17 cellular contexts compared by ENCODE assay signal in the genomic region with DNA sequence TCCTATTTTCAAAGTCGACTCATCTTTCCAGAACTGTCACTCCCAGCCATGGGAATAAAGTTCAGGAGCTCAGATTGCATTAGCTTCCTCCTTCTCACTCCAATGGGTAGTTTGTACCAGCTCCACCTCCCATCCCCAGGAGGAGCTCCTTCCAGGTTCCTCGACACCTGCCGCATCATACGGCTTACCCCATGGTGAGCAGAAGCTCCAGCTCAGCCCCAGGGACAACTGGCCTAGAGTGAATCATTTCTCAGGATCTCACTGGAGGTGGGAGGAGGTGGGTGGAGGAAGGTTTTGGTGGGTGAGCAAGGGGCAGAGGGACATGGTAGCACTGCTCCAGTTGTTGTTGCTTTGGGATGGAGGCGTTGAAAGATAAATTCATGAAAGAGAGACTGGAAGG.
A peak's percentile ranks its signal among the peaks of the same experiment; 100 is the strongest.
DNase-seq lines count a peak whose midpoint lies in the region; ATAC-seq and TF ChIP-seq lines count a peak whose summit lies in the region.
"Had no signal": no experiment of that assay in that cellular context is flagged by ENCODE, and none has a peak within 500 bp of the region (broad histone marks: within the 10 kb centered on the region; RNA-seq: fewer than 3 reads in every experiment).

No MANE protein-coding gene starts in this region.

- H4K91ac ChIP-seq in IMR-90 (ENCODE audit: insufficient read depth, low read depth, low read length), result no peak overlapping the region

- POLR2A ChIA-PET in IMR-90 (lab: Charles Lee; ENCODE audit: unreplicated experiment), result no interaction called here

- H3K79me1 ChIP-seq in IMR-90 (ENCODE audit: low read depth in 1 of 2, low read length in 2 of 2), result no peaks in the 10 kb centered on the region

- no peak overlapping the region for H2BK15ac ChIP-seq in IMR-90 (ENCODE audit: low read depth, low read length)

- H2BK20ac ChIP-seq in IMR-90 (ENCODE audit: low read depth, low read length), result no peak overlapping the region

- H3K4ac ChIP-seq in IMR-90 (ENCODE audit: low read depth, low read length), result no peak overlapping the region

- WGBS in IMR-90 (ENCODE audit: extremely low coverage in 2 of 2, insufficient read length in 1 of 2), 2 experiments, result no CpG with 5 or more reads among the region's 5 CpGs

- no peak overlapping the region for H2BK120ac ChIP-seq in IMR-90 (ENCODE audit: low read depth, low read length)

- no peak overlapping the region for H4K5ac ChIP-seq in IMR-90 (ENCODE audit: low read depth, low read length)

- H4K20me1 ChIP-seq in IMR-90 (ENCODE audit: insufficient read depth, low read length), result no peaks in the 10 kb centered on the region

- no peak overlapping the region for H2AK5ac ChIP-seq in IMR-90 (ENCODE audit: low read depth, low read length)

- no peak for DNase-seq in IMR-90
- peak; percentile 40 for DNase-seq in left kidney (ENCODE audit: low read depth, low spot score)
- DNase-seq in mucosa of descending colon, result no peak
- no peak for DNase-seq in HuH-7.5 (ENCODE audit: low spot score)
- DNase-seq: BE2C; CD8-positive, alpha-beta T cell; COR-L47; DMS153; DMS79 treated with DMSO at 0.1 percent for 48 hours; EL; GDM1; HFFc6 had no signal

- H3K4me1 ChIP-seq in IMR-90 (ENCODE audit: control insufficient read depth, insufficient read depth, low read length) (no peaks in the 10 kb centered on the region; the same call in 1 of the 2 replicates), mucosa of descending colon (ENCODE audit: low read depth) (no peaks in the 10 kb centered on the region), skeletal muscle tissue (ENCODE audit: control insufficient read depth in 3 of 3, insufficient read depth in 3 of 3, low read length in 3 of 3) (peaks cover 5 to 19% (median 15%) of the 10 kb centered on the region in 3 donors)
- H3K4me1 ChIP-seq: HAP-1 had no signal

- H3K56ac ChIP-seq in IMR-90 (ENCODE audit: extremely low read depth, insufficient read depth, low read length), result no peak overlapping the region

- peak overlapping the region; percentile 19 for H2AK9ac ChIP-seq in IMR-90 (replicated peaks; ENCODE audit: low read depth, low read length, poor library complexity)

- no peak for TF ChIP-seq POLR2A in IMR-90 (IDR thresholded peaks at IDR 0.05; ENCODE audit: low read depth, low read length)

- no peak for TF ChIP-seq RAD21 in IMR-90 (IDR thresholded peaks at IDR 0.05; ENCODE audit: low read length)

- BruUV-seq in IMR-90 (replicated peaks; lab: Mats Ljungman, UMichigan), result no TSS peak

- H3K4me2 ChIP-seq in IMR-90 (ENCODE audit: low read depth, low read length), result no peak overlapping the region

- H3K36me3 ChIP-seq in IMR-90 (ENCODE audit: control insufficient read depth, insufficient read depth, low read length), result no peaks in the 10 kb centered on the region
- no peaks in the 10 kb centered on the region for H3K36me3 ChIP-seq in mucosa of descending colon (ENCODE audit: low read depth)
- H3K36me3 ChIP-seq in skeletal muscle tissue (ENCODE audit: control insufficient read depth in 3 of 3, insufficient read depth in 3 of 3, low read length in 3 of 3), result no peaks in the 10 kb centered on the region
- H3K36me3 ChIP-seq: BE2C, HAP-1 had no signal

- H3K4me3 ChIP-seq in IMR-90 (ENCODE audit: insufficient read depth, low read depth, low read length), result no peak overlapping the region
- H3K4me3 ChIP-seq in mucosa of descending colon, result no peak overlapping the region
- peak overlapping the region in 2 of 3 donors; percentile 29 to 42 for H3K4me3 ChIP-seq in skeletal muscle tissue (ENCODE audit: low read length in 3 of 3)
- H3K4me3 ChIP-seq: HAP-1 had no signal

- intact Hi-C loops in IMR-90 (cut with micrococcal nuclease) (loop anchor here (10.0 kb wide), 2 partner anchors 513 to 643 kb away; a partner anchor contains a TSS), mucosa of descending colon (cut with DNase I, micrococcal nuclease) (loop anchor here (5.0 kb wide), 1 partner anchor 236 kb away; no protein-coding TSS in a partner anchor)

- TF ChIP-seq CTCF in IMR-90 (conservative IDR thresholded peaks at IDR 0.05; ENCODE audit: low read depth, low read length), result no peak
- no peak for TF ChIP-seq CTCF in mucosa of descending colon (IDR thresholded peaks at IDR 0.05)

- ATAC-seq in IMR-90 (ENCODE audit: low read depth) (no peak), mucosa of descending colon (peak; percentile 45), GM21723 (IDR thresholded peaks at IDR 0.05; ENCODE audit: unreplicated experiment) (no peak), HG03520 (IDR thresholded peaks at IDR 0.05; ENCODE audit: unreplicated experiment) (no peak)
- ATAC-seq: CD8-positive, alpha-beta T cell had no signal

- no peak overlapping the region for H3K9ac ChIP-seq in IMR-90 (ENCODE audit: low read depth, low read length)
- peak overlapping the region in 2 of 3 donors; percentile 51 to 52 for H3K9ac ChIP-seq in skeletal muscle tissue (ENCODE audit: low read depth in 1 of 3, low read length in 3 of 3)

- H4K8ac ChIP-seq in IMR-90 (ENCODE audit: low read depth in 2 of 2, low read length in 2 of 2), result no peak overlapping the region

- CTCF ChIA-PET in IMR-90 (lab: Yijun Ruan, JAX), result interaction anchor here (0.6 to 4.2 kb wide), 2 partner anchors 19 to 236 kb away, joined by 3 to 41 read pairs; no protein-coding TSS in a partner anchor

- in situ Hi-C loops in IMR-90 (cut with MboI; ENCODE audit: low sequenced_read_pairs), result loop anchor here (10.0 to 25.0 kb wide), 2 partner anchors 473 to 811 kb away; no protein-coding TSS in a partner anchor

- H3K27ac ChIP-seq in IMR-90 (ENCODE audit: insufficient read depth, low read length) (no peak overlapping the region), skeletal muscle tissue (ENCODE audit: low read depth, low read length) (peak overlapping the region; percentile 70)
- H3K27ac ChIP-seq: C4-2B had no signal

- dilution Hi-C loops in IMR-90 (cut with HindIII; ENCODE audit: low sequenced_read_pairs, unreplicated experiment), result no loop called here

- H3K18ac ChIP-seq in IMR-90 (ENCODE audit: low read depth, low read length), result no peak overlapping the region

- peaks cover 23% of the 10 kb centered on the region for H3K27me3 ChIP-seq in IMR-90 (ENCODE audit: control insufficient read depth, insufficient read depth, low read length)
- no peaks in the 10 kb centered on the region for H3K27me3 ChIP-seq in skeletal muscle tissue (ENCODE audit: control insufficient read depth in 3 of 3, insufficient read depth in 3 of 3, low read length in 3 of 3)

- no peak overlapping the region for H3K14ac ChIP-seq in IMR-90 (replicated peaks; ENCODE audit: low read depth, low read length)

- H2AFZ ChIP-seq in IMR-90 (replicated peaks; ENCODE audit: low read length, poor library complexity), result no peak overlapping the region

- H3K9me1 ChIP-seq in IMR-90 (ENCODE audit: insufficient read depth, low read length), result no peaks in the 10 kb centered on the region

- no peak overlapping the region for H3K23ac ChIP-seq in IMR-90 (ENCODE audit: low read depth, low read length)

- no peaks in the 10 kb centered on the region for H3K9me3 ChIP-seq in IMR-90 (ENCODE audit: control insufficient read depth, insufficient read depth, low read length)
- H3K9me3 ChIP-seq in mucosa of descending colon, result no peaks in the 10 kb centered on the region
- no peaks in the 10 kb centered on the region for H3K9me3 ChIP-seq in skeletal muscle tissue (ENCODE audit: control insufficient read depth in 3 of 3, low read length in 3 of 3)
- H3K9me3 ChIP-seq: BE2C, HAP-1 had no signal

- no peak overlapping the region for H2BK5ac ChIP-seq in IMR-90 (ENCODE audit: low read depth, low read length, poor library complexity, severe bottlenecking)

TF ChIP-seq in IMR-90, 13 proteins besides CTCF, POLR2A, EP300 and RAD21:
- TF ChIP-seq, protein P1, sequence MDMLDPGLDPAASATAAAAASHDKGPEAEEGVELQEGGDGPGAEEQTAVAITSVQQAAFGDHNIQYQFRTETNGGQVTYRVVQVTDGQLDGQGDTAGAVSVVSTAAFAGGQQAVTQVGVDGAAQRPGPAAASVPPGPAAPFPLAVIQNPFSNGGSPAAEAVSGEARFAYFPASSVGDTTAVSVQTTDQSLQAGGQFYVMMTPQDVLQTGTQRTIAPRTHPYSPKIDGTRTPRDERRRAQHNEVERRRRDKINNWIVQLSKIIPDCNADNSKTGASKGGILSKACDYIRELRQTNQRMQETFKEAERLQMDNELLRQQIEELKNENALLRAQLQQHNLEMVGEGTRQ (IDR thresholded peaks at IDR 0.05; ENCODE audit: low read depth, low read length), result no peak
- TF ChIP-seq RCOR1 (IDR thresholded peaks at IDR 0.05; ENCODE audit: insufficient replicate concordance, low read length) (no peak), BHLHE40 (IDR thresholded peaks at IDR 0.05; ENCODE audit: low read depth, low read length) (no peak), RFX5 (IDR thresholded peaks at IDR 0.05; ENCODE audit: low read depth, low read length) (no peak), CEBPB (IDR thresholded peaks at IDR 0.05; ENCODE audit: low read depth, low read length) (no peak)

Comparison
In these comparisons a context has a peak if more than half of its experiments do, and no peak if none do; other contexts are left out.
1. H3K4me3 ChIP-seq: peak in skeletal muscle tissue (2 of 3); none in IMR-90 (single experiment) and mucosa of descending colon (single experiment).